ENCODE assay signal across 8 cellular contexts in genomic region chr13:49996166-49996915, GRCh38. TPM values are rescaled to one million over a fixed set of nuclear protein-coding genes. Genes with fewer than 3 reads are reported as not detected.
DNase-seq lines count a peak whose midpoint lies in the region; ATAC-seq and TF ChIP-seq lines count a peak whose summit lies in the region.

No MANE protein-coding gene starts in this region.

- H3K4me1 ChIP-seq in NT2/D1 (ENCODE audit: insufficient read depth, insufficient read length), result no peaks in the 10 kb centered on the region
- H3K4me1 ChIP-seq in endodermal cell (ENCODE audit: control insufficient read depth, insufficient read depth, low read length), result no peaks in the 10 kb centered on the region

- 1% methylated on average over 49 of the region's 68 CpGs; no CpG with 5 or more reads in 1 of the 2 experiments for WGBS in endodermal cell (ENCODE audit: insufficient coverage in 1 of 2, insufficient read length in 1 of 2), 2 experiments

- H3K27ac Mint-ChIP-seq in endodermal cell, result peak overlapping the region; percentile 72
- H3K27ac Mint-ChIP-seq in mesothelial cell of epicardium, result peak overlapping the region; percentile 56

- H3K9me3 Mint-ChIP-seq in endodermal cell (no peaks in the 10 kb centered on the region), mesothelial cell of epicardium (no peaks in the 10 kb centered on the region)

- H3K9me3 ChIP-seq in NT2/D1 (ENCODE audit: insufficient read depth, low read length) (peaks cover 3% of the 10 kb centered on the region; the same call in 1 of the 2 replicates), endodermal cell (ENCODE audit: control insufficient read depth, low read length) (no peaks in the 10 kb centered on the region)

- peak; percentile 38 for ATAC-seq in HG03442 (IDR thresholded peaks at IDR 0.05; ENCODE audit: unreplicated experiment)

- H3K9ac ChIP-seq in NT2/D1 (ENCODE audit: insufficient read length, low read depth) (peak overlapping the region; percentile 56), endodermal cell (ENCODE audit: extremely low read depth, low read length, poor library complexity, severe bottlenecking) (peak overlapping the region; percentile 59)

- peak overlapping the region; percentile 82 for H3K27ac ChIP-seq in endodermal cell (ENCODE audit: low read depth, low read length)

- H3K36me3 Mint-ChIP-seq in endodermal cell (ENCODE audit: low read depth) (peaks cover 34% of the 10 kb centered on the region), mesothelial cell of epicardium (peaks cover 3% of the 10 kb centered on the region)

- POLR2A ChIA-PET in BJ (lab: Charles Lee), result interaction anchor here (0.5 kb wide), 1 partner anchor 136 kb away, joined by 3 read pairs; no protein-coding TSS in a partner anchor

- H3K36me3 ChIP-seq in BJ (ENCODE audit: control insufficient read depth, insufficient read depth, low read length), result peaks cover 1% of the 10 kb centered on the region; the same call in 1 of the 2 replicates
- H3K36me3 ChIP-seq in NT2/D1 (ENCODE audit: insufficient read depth, insufficient read length, low read length), result peaks cover 11% of the 10 kb centered on the region
- H3K36me3 ChIP-seq in endodermal cell (ENCODE audit: control insufficient read depth, insufficient read depth, low read length), result peaks cover 36% of the 10 kb centered on the region

- no peak for TF ChIP-seq CTCF in BJ (IDR thresholded peaks at IDR 0.05; ENCODE audit: insufficient read depth, low read depth, low read length)
- TF ChIP-seq CTCF in endodermal cell (conservative IDR thresholded peaks at IDR 0.05), result peak; percentile 27
- no peak for TF ChIP-seq CTCF in mesothelial cell of epicardium (IDR thresholded peaks at IDR 0.05; ENCODE audit: unreplicated experiment)

- H3K4me3 Mint-ChIP-seq in endodermal cell (peak overlapping the region; percentile 86), mesothelial cell of epicardium (peak overlapping the region; percentile 75)

- DNase-seq in BJ (ENCODE audit: low read depth) (no peak), GM19238 (ENCODE audit: insufficient read length, low spot score) (peak; percentile 72), NT2/D1 (ENCODE audit: low read depth, low spot score) (peak; percentile 63), endodermal cell (peak; percentile 95), mesothelial cell of epicardium (ENCODE audit: low spot score in 2 of 2, unreplicated experiment in 2 of 2) (peak; percentile 90 to 95)
- peak; percentile 57 for DNase-seq in activated CD8-positive, alpha-beta memory T cell treated with anti-CD3 and anti-CD28 coated beads, Interleukin-2, amount 50 U/mL, for 24 hours (ENCODE audit: extremely low read depth)
- DNase-seq in stimulated activated CD8-positive, alpha-beta memory T cell treated with anti-CD3 and anti-CD28 coated beads, Interleukin-15, amount 100 ng/mL, for 1 hour (ENCODE audit: low read depth), result peak; percentile 77

- H3K4me1 Mint-ChIP-seq in endodermal cell (peaks cover 19% of the 10 kb centered on the region), mesothelial cell of epicardium (peaks cover 27% of the 10 kb centered on the region)

- H3K4me3 ChIP-seq in BJ (ENCODE audit: low read depth, low read length), result peak overlapping the region; percentile 84
- peak overlapping the region; percentile 30 for H3K4me3 ChIP-seq in NT2/D1 (ENCODE audit: insufficient read length, low read depth)
- H3K4me3 ChIP-seq in endodermal cell (ENCODE audit: low read length), result peak overlapping the region; percentile 79

- H3K27me3 Mint-ChIP-seq in endodermal cell (ENCODE audit: insufficient read depth) (peaks cover 2% of the 10 kb centered on the region), mesothelial cell of epicardium (ENCODE audit: low read depth) (no peaks in the 10 kb centered on the region)

- CTCF ChIA-PET in BJ (lab: Yijun Ruan, JAX), result interaction anchor here (0.6 to 2.9 kb wide), 14 partner anchors 15 to 541 kb away, joined by 3 to 29 read pairs (median 4); partner anchors contain the start of gene SPRYD7

- no peaks in the 10 kb centered on the region for H3K27me3 ChIP-seq in BJ (ENCODE audit: control insufficient read depth, insufficient read depth, low read length)
- H3K27me3 ChIP-seq in NT2/D1 (ENCODE audit: insufficient read depth, insufficient read length), result no peaks in the 10 kb centered on the region
- no peaks in the 10 kb centered on the region for H3K27me3 ChIP-seq in endodermal cell (ENCODE audit: control insufficient read depth, insufficient read depth, low read length, poor library complexity, severe bottlenecking)

RNA-seq across cellular contexts. Expression of gene TRIM13, which starts 0.5 kb away (rescaled TPM):
- polyA plus RNA-seq in BJ (2011; rRNA removed), result 11.7 and 22.9 TPM in 2 replicates
- polyA minus RNA-seq in BJ (2011; rRNA and poly(A)+ RNA removed), result 9.9 and 13.2 TPM in 2 replicates
- 10 to 100 TPM; 44.3 TPM for total RNA-seq in endodermal cell
- polyA plus RNA-seq in endodermal cell (2013, experiment 1 of 2), result 57.9 TPM
- 54.4 TPM for polyA plus RNA-seq in endodermal cell (2013, experiment 2 of 2)
- total RNA-seq in mesothelial cell of epicardium, result 38.2 to 40.3 TPM (median 38.5 TPM) in 3 replicates

RNA-seq across cellular contexts. Expression of gene KCNRG, which starts 18.9 kb away (rescaled TPM):
- 1.3 and 1.9 TPM in 2 replicates for polyA plus RNA-seq in BJ (2011; rRNA removed)
- 0.82 and 5.6 TPM in 2 replicates for polyA minus RNA-seq in BJ (2011; rRNA and poly(A)+ RNA removed)
- total RNA-seq in endodermal cell (1 to 10 TPM in 1 of 2 donors, under 1 TPM in 1; 0.62 to 1.1 TPM), mesothelial cell of epicardium (0.88 to 1.4 TPM (median 1.3 TPM) in 3 replicates)
- 2.0 TPM for polyA plus RNA-seq in endodermal cell (2013, experiment 1 of 2)
- 2.7 TPM for polyA plus RNA-seq in endodermal cell (2013, experiment 2 of 2)

Comparison
In these comparisons a context has a peak if more than half of its experiments do, and no peak if none do; other contexts are left out.
1. H3K4me3 ChIP-seq: peak in every context shown above with its lines; median percentile 84 in BJ; 79 in endodermal cell; 30 in NT2/D1.